ENCODE assay signal across 8 cellular contexts in genomic region chr9:126722922-126723806, GRCh38.
DNase-seq lines count a peak whose midpoint lies in the region; ATAC-seq and TF ChIP-seq lines count a peak whose summit lies in the region.

No MANE protein-coding gene starts in this region.

- peak overlapping the region; percentile 79 to 96 (median 92) for H3K4me3 Mint-ChIP-seq in naive B cell

- peak overlapping the region; percentile 88 to 98 (median 97) for H3K27ac Mint-ChIP-seq in naive B cell

- H3K4me1 ChIP-seq in BE2C (peaks cover 11% of the 10 kb centered on the region), ectodermal cell (ENCODE audit: control insufficient read depth, insufficient read depth, low read length) (peaks cover 20% of the 10 kb centered on the region)

- H3K9me3 ChIP-seq in BE2C (no peaks in the 10 kb centered on the region), ectodermal cell (ENCODE audit: control insufficient read depth, low read length) (no peaks in the 10 kb centered on the region)

- TF ChIP-seq CTCF in BE2C (IDR thresholded peaks at IDR 0.05; ENCODE audit: low read depth, low read length): no peak
- no peak for TF ChIP-seq CTCF in LNCaP clone FGC (IDR thresholded peaks at IDR 0.05; ENCODE audit: control insufficient read depth, extremely low read depth, insufficient read depth)

- peak overlapping the region; percentile 68 for H3K4me3 ChIP-seq in BE2C (ENCODE audit: low read depth, low read length)
- peak overlapping the region; percentile 45 for H3K4me3 ChIP-seq in LNCaP clone FGC (ENCODE audit: low read depth, low read length)
- peak overlapping the region; percentile 49 for H3K4me3 ChIP-seq in ectodermal cell (ENCODE audit: insufficient read depth, low read depth, low read length)

- H3K36me3 ChIP-seq in BE2C: no peaks in the 10 kb centered on the region
- no peaks in the 10 kb centered on the region for H3K36me3 ChIP-seq in ectodermal cell (ENCODE audit: control insufficient read depth, insufficient read depth, low read length)

- H3K4me1 Mint-ChIP-seq in naive B cell: peaks cover 36 to 48% (median 45%) of the 10 kb centered on the region in 3 donors

- H3K27me3 Mint-ChIP-seq in naive B cell: no peaks in the 10 kb centered on the region

- peak; percentile 41 for ATAC-seq in GM19351 (IDR thresholded peaks at IDR 0.05; ENCODE audit: unreplicated experiment)
- ATAC-seq in naive B cell (ENCODE audit: low read depth in 2 of 2): peak; percentile 54 to 58
- peak; percentile 69 for ATAC-seq in stimulated activated naive CD8-positive, alpha-beta T cell treated with anti-CD3 and anti-CD28 coated beads, Interleukin-15, Interleukin-2, amounts not matched to agents 100 U/mL and 50 U/mL, for 24 hours

- no peaks in the 10 kb centered on the region for H3K9me3 Mint-ChIP-seq in naive B cell

- H3K36me3 Mint-ChIP-seq in naive B cell: no peaks in the 10 kb centered on the region

- DNase-seq in BE2C (peak; percentile 61), LNCaP clone FGC (ENCODE audit: low read depth) (no peak), naive B cell (peak; percentile 65), NCI-H1092 treated with DMSO at 0.1 percent for 48 hours (lab: John Stamatoyannopoulos, UW) (no peak)
- DNase-seq in activated CD4-positive, alpha-beta T cell treated with anti-CD3 and anti-CD28 coated beads, Interleukin-2, amount 50 U/mL, for 1 hour: peak; percentile 67
- DNase-seq in stimulated activated naive CD8-positive, alpha-beta T cell treated with anti-CD3 and anti-CD28 coated beads, Interleukin-15, Interleukin-2, amounts not matched to agents 100 U/mL and 50 U/mL, for 24 hours: peak; percentile 79

- 6% methylated on average over 68 of the region's 68 CpGs for WGBS in ectodermal cell, 2 experiments

- H3K27me3 ChIP-seq in BE2C: no peaks in the 10 kb centered on the region
- H3K27me3 ChIP-seq in ectodermal cell (ENCODE audit: control insufficient read depth, insufficient read depth, low read length, poor library complexity, severe bottlenecking): peaks cover 48% of the 10 kb centered on the region

- H3K27ac ChIP-seq in ectodermal cell (ENCODE audit: insufficient read depth, low read depth, low read length, poor library complexity, severe bottlenecking): no peak overlapping the region

Comparison
In these comparisons a context has a peak if more than half of its experiments do, and no peak if none do; other contexts are left out.
1. DNase-seq: peak in BE2C (single experiment), activated CD4-positive, alpha-beta T cell treated with anti-CD3 and anti-CD28 coated beads, Interleukin-2, amount 50 U/mL, for 1 hour (single experiment), naive B cell (single experiment) and stimulated activated naive CD8-positive, alpha-beta T cell treated with anti-CD3 and anti-CD28 coated beads, Interleukin-15, Interleukin-2, amounts not matched to agents 100 U/mL and 50 U/mL, for 24 hours (single experiment); none in LNCaP clone FGC (single experiment) and NCI-H1092 treated with DMSO at 0.1 percent for 48 hours (single experiment).
2. Peak in every context shown above with its lines, with median percentiles within 50 percentile points of each other: H3K4me3 ChIP-seq and ATAC-seq.